In the genomic region with DNA sequence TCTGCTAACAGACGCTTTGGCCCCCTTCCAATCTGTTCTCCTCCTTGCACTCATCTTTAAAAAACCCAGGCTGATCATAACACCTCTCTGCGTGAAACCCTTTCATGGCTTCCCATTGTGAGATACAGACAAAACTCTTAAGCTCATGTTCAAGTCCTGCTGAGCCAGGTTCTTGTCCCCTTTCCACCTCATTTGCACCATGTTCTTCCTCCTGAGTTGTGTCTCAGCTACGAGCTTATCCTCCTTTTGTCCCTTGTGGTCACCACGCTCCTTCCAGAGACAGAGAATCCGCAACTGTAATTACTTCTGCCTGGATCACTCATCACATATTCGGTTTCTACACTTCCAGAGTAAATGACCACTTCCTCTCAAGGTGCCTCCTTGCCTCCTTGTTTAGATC, we compare ENCODE assay signal across 20 cellular contexts.
DNase-seq lines count a peak whose midpoint lies in the region; FAIRE-seq and TF ChIP-seq lines count a peak whose summit lies in the region.
"Had no signal": no experiment of that assay in that cellular context is flagged by ENCODE, and none has a peak within 500 bp of the region (broad histone marks: within the 10 kb centered on the region; RNA-seq: fewer than 3 reads in every experiment).

No MANE protein-coding gene starts in this region.

- no peaks in the 10 kb centered on the region for H3K27me3 ChIP-seq in endodermal cell (ENCODE audit: control insufficient read depth, insufficient read depth, low read length, poor library complexity, severe bottlenecking)
- H3K27me3 ChIP-seq: BLaER1 had no signal

- H3K4me1 Mint-ChIP-seq in activated CD4-positive, alpha-beta T cell treated with anti-CD3 and anti-CD28 coated beads, Interleukin-2, amount 10 ng/mL, durations not matched to agents 24 days and 14 days = no peaks in the 10 kb centered on the region
- peaks cover 11% of the 10 kb centered on the region for H3K4me1 Mint-ChIP-seq in endodermal cell
- H3K4me1 Mint-ChIP-seq: B cell; CD4-positive, CD25-positive, alpha-beta regulatory T cell had no signal

- no peaks in the 10 kb centered on the region for H3K36me3 Mint-ChIP-seq in activated CD4-positive, alpha-beta T cell treated with anti-CD3 and anti-CD28 coated beads, Interleukin-2, amount 10 ng/mL, durations not matched to agents 24 days and 14 days (ENCODE audit: low read depth)
- no peaks in the 10 kb centered on the region for H3K36me3 Mint-ChIP-seq in endodermal cell (ENCODE audit: low read depth)
- H3K36me3 Mint-ChIP-seq: CD4-positive, CD25-positive, alpha-beta regulatory T cell; CD8-positive, alpha-beta T cell had no signal

- H3K27me3 Mint-ChIP-seq in activated CD4-positive, alpha-beta T cell treated with anti-CD3 and anti-CD28 coated beads, Interleukin-2, amount 10 ng/mL, durations not matched to agents 24 days and 14 days = no peaks in the 10 kb centered on the region
- no peaks in the 10 kb centered on the region for H3K27me3 Mint-ChIP-seq in endodermal cell (ENCODE audit: insufficient read depth)

- H3K4me3 Mint-ChIP-seq in activated CD4-positive, alpha-beta T cell treated with anti-CD3 and anti-CD28 coated beads, Interleukin-2, amount 10 ng/mL, durations not matched to agents 24 days and 14 days = no peak overlapping the region
- H3K4me3 Mint-ChIP-seq in endodermal cell = no peak overlapping the region
- H3K4me3 Mint-ChIP-seq: B cell; CD4-positive, CD25-positive, alpha-beta regulatory T cell; CD8-positive, alpha-beta T cell had no signal

- no peak overlapping the region for H3K9ac ChIP-seq in endodermal cell (ENCODE audit: extremely low read depth, low read length, poor library complexity, severe bottlenecking)
- H3K9ac ChIP-seq: BLaER1 had no signal

- no peak for FAIRE-seq in GM19239 (lab: Jason Lieb, UNC)
- FAIRE-seq: A204.1, G401.6, GM12892, H1 had no signal

- intact Hi-C loops in activated CD4-positive, alpha-beta T cell treated with anti-CD3 and anti-CD28 coated beads, Interleukin-2, amount 10 ng/mL, durations not matched to agents 24 days and 14 days (cut with micrococcal nuclease) = no loop called here

- TF ChIP-seq CTCF in endodermal cell (conservative IDR thresholded peaks at IDR 0.05) (no peak), GM13976 (IDR thresholded peaks at IDR 0.05; ENCODE audit: borderline replicate concordance, control extremely low read depth, extremely low read depth, insufficient read depth, missing control alignments) (no peak)

- WGBS in endodermal cell (ENCODE audit: insufficient coverage in 1 of 2, insufficient read length in 1 of 2), 2 experiments = 69 to 71% methylated on average over 6 of the region's 6 CpGs

- peaks cover 6% of the 10 kb centered on the region for H3K4me1 ChIP-seq in endodermal cell (ENCODE audit: control insufficient read depth, insufficient read depth, low read length)
- H3K4me1 ChIP-seq: Caco-2 had no signal

- no peaks in the 10 kb centered on the region for H3K9me3 ChIP-seq in endodermal cell (ENCODE audit: control insufficient read depth, low read length)
- H3K9me3 ChIP-seq: BLaER1, Caco-2 had no signal

- no peak overlapping the region for H3K27ac ChIP-seq in endodermal cell (ENCODE audit: low read depth, low read length)
- H3K27ac ChIP-seq: 22Rv1, BLaER1, C4-2B had no signal

- no peak overlapping the region for H3K4me3 ChIP-seq in endodermal cell (ENCODE audit: low read length)
- H3K4me3 ChIP-seq: BLaER1 had no signal

- no peaks in the 10 kb centered on the region for H3K9me3 Mint-ChIP-seq in activated CD4-positive, alpha-beta T cell treated with anti-CD3 and anti-CD28 coated beads, Interleukin-2, amount 10 ng/mL, durations not matched to agents 24 days and 14 days
- peaks cover 3% of the 10 kb centered on the region for H3K9me3 Mint-ChIP-seq in endodermal cell
- H3K9me3 Mint-ChIP-seq: CD8-positive, alpha-beta T cell had no signal

- DNase-seq in NCI-H1092 treated with DMSO at 0.1 percent for 48 hours (lab: John Stamatoyannopoulos, UW) = peak; percentile 28
- DNase-seq in NCI-H1092 (lab: John Stamatoyannopoulos, UW) = no peak
- peak; percentile 32 for DNase-seq in activated CD4-positive, alpha-beta T cell treated with anti-CD3 and anti-CD28 coated beads, Interleukin-2, amount 10 ng/mL, durations not matched to agents 24 days and 14 days
- DNase-seq in activated CD4-positive, alpha-beta T cell treated with anti-CD3 and anti-CD28 coated beads, Interleukin-2, amount 50 U/mL, for 48 hours = no peak
- peak; percentile 66 for DNase-seq in endodermal cell
- DNase-seq in GM19239 (ENCODE audit: insufficient read length, low spot score) = no peak
- DNase-seq in GM13976 (ENCODE audit: low spot score) = no peak
- DNase-seq: Caco-2; CD4-positive, CD25-positive, alpha-beta regulatory T cell; CD8-positive, alpha-beta T cell; DND-41; H7 had no signal

- no peaks in the 10 kb centered on the region for H3K36me3 ChIP-seq in endodermal cell (ENCODE audit: control insufficient read depth, insufficient read depth, low read length)
- H3K36me3 ChIP-seq: BLaER1 had no signal

- in situ Hi-C loops in GM13976 (cut with MboI; ENCODE audit: low sequenced_read_pairs, unreplicated experiment) = no loop called here

- H3K27ac Mint-ChIP-seq in activated CD4-positive, alpha-beta T cell treated with anti-CD3 and anti-CD28 coated beads, Interleukin-2, amount 10 ng/mL, durations not matched to agents 24 days and 14 days = no peak overlapping the region
- no peak overlapping the region for H3K27ac Mint-ChIP-seq in endodermal cell
- H3K27ac Mint-ChIP-seq: B cell; CD4-positive, CD25-positive, alpha-beta regulatory T cell; CD8-positive, alpha-beta T cell had no signal

Comparison
In these comparisons a context has a peak if more than half of its experiments do, and no peak if none do; other contexts are left out.
1. DNase-seq: peak in NCI-H1092 treated with DMSO at 0.1 percent for 48 hours (single experiment), activated CD4-positive, alpha-beta T cell treated with anti-CD3 and anti-CD28 coated beads, Interleukin-2, amount 10 ng/mL, durations not matched to agents 24 days and 14 days (single experiment) and endodermal cell (single experiment); none in NCI-H1092 (single experiment), activated CD4-positive, alpha-beta T cell treated with anti-CD3 and anti-CD28 coated beads, Interleukin-2, amount 50 U/mL, for 48 hours (0 of 2), GM19239 (single experiment) and GM13976 (single experiment).